Comparison of ENCODE assay signal across 9 cellular contexts in genomic region chr12:52837341-52837741, GRCh38. TPM values are rescaled to one million over a fixed set of nuclear protein-coding genes. Genes with fewer than 3 reads are reported as not detected.
DNase-seq lines count a peak whose midpoint lies in the region; ATAC-seq and TF ChIP-seq lines count a peak whose summit lies in the region.
"Had no signal": no experiment of that assay in that cellular context is flagged by ENCODE, and none has a peak within 500 bp of the region (broad histone marks: within the 10 kb centered on the region; RNA-seq: fewer than 3 reads in every experiment).

No MANE protein-coding gene starts in this region.

- WGBS in heart left ventricle, 4 donors = 76 to 89% (median 87%) methylated on average over 9 of the region's 9 CpGs

- no peaks in the 10 kb centered on the region for H3K4me1 ChIP-seq in heart left ventricle

- H3K27ac ChIP-seq in heart left ventricle = no peak overlapping the region

- H3K9me3 ChIP-seq in heart left ventricle = no peaks in the 10 kb centered on the region

- TF ChIP-seq CTCF in heart left ventricle (IDR thresholded peaks at IDR 0.05) = no peak

- no peak for TF ChIP-seq POLR2A in heart left ventricle (IDR thresholded peaks at IDR 0.05)

- H3K27me3 ChIP-seq in heart left ventricle = peaks cover 0 to 34% (median 0%) of the 10 kb centered on the region in 9 donors

- ATAC-seq in GM19351 (IDR thresholded peaks at IDR 0.05; ENCODE audit: unreplicated experiment) (no peak), heart left ventricle (no peak)

- DNase-seq in EH (ENCODE audit: low read depth) (peak; percentile 82), NCI-H226 (peak; percentile 89), dermis blood vessel endothelial cell (peak; percentile 58), non-pigmented ciliary epithelial cell (ENCODE audit: low read depth) (peak; percentile 76), DMS53 treated with DMSO at 0.1 percent for 48 hours (lab: John Stamatoyannopoulos, UW; ENCODE audit: unreplicated experiment) (no peak), ureter (ENCODE audit: low spot score) (no peak), heart left ventricle (no peak)
- DNase-seq: OCI-M1 had no signal

- H3K36me3 ChIP-seq in heart left ventricle = no peaks in the 10 kb centered on the region

- H3K4me3 ChIP-seq in heart left ventricle = no peak overlapping the region

- intact Hi-C loops in heart left ventricle (cut with DNase I) = no loop called here

RNA-seq across cellular contexts. Expression of gene KRT79, which starts 3.2 kb away (rescaled TPM):
- total RNA-seq in dermis blood vessel endothelial cell (not detected in 2 replicates), ureter (not detected), heart left ventricle (not detected)
- polyA plus RNA-seq in heart left ventricle = under 1 TPM in 1 of 2 donors, not detected in 1; 0.24 TPM

RNA-seq across cellular contexts. Expression of gene KRT78, which starts 11.5 kb away (rescaled TPM):
- total RNA-seq in dermis blood vessel endothelial cell (not detected in 2 replicates), ureter (not detected), heart left ventricle (not detected)
- polyA plus RNA-seq in heart left ventricle = under 1 TPM in 1 of 2 donors, not detected in 1; 0.14 TPM

RNA-seq across cellular contexts. Expression of gene KRT4, which starts 23.4 kb away (rescaled TPM):
- total RNA-seq in dermis blood vessel endothelial cell = not detected in 2 replicates
- 0.81 TPM for total RNA-seq in ureter
- total RNA-seq in heart left ventricle = not detected
- polyA plus RNA-seq in heart left ventricle = under 1 TPM in 1 of 2 donors, not detected in 1; 0.51 TPM

RNA-seq across cellular contexts. Expression of gene KRT3, which starts 41.4 kb away (rescaled TPM):
- total RNA-seq in dermis blood vessel endothelial cell (not detected in 2 replicates), ureter (not detected), heart left ventricle (not detected)
- not detected for polyA plus RNA-seq in heart left ventricle

Comparison
In these comparisons a context has a peak if more than half of its experiments do, and no peak if none do; other contexts are left out.
1. DNase-seq: peak in EH (single experiment), NCI-H226 (single experiment), dermis blood vessel endothelial cell (single experiment) and non-pigmented ciliary epithelial cell (single experiment); none in DMS53 treated with DMSO at 0.1 percent for 48 hours (single experiment), ureter (single experiment) and heart left ventricle (0 of 5).